In the genomic region with DNA sequence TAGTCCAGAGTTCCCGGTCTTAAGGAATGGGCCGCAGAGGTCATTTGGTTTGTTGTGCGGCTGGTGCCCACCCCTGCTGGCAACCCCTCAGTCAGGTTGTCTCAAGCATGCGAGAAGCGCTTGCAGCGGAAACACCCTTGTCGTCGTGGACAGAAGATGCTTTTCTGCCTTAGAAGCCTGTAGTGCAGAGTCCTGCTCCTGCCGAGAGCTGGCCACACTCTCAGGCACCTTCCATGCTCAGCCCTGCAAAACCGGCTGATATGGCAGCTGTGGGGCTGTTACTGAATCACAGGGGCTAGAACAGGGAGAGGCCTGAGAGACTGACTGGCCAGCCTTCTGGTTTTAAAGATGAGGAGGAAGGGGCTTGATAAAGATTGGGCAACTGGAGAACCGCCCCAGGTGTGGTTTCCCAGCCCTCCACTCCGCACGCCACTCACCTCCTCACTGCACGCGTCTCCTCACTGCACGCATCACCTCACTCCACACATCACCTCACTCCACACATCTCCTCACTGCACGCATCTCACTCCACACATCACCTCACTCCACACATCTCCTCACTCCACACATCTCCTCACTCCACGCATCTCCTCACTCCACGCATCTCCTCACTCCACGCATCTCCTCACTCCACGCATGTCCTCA, we compare ENCODE assay signal across 24 cellular contexts.
"Had no signal": no experiment of that assay in that cellular context is flagged by ENCODE, and none has a peak within 500 bp of the region (broad histone marks: within the 10 kb centered on the region; RNA-seq: fewer than 3 reads in every experiment).

No MANE protein-coding gene starts in this region.

- ATAC-seq: activated naive CD8-positive, alpha-beta T cell treated with anti-CD3 and anti-CD28 coated beads, Interleukin-2, amount 50 U/mL, for 24 hours; gastroesophageal sphincter; heart right ventricle; stimulated activated memory B cell treated with anti-CD40 and anti-IgM and Interleukin-4, amounts not matched to agents 10 μg/mL and 1 μg/mL and 100 μg/mL, for 72 hours had no signal

- H3K9me3 Mint-ChIP-seq: activated naive CD4-positive, alpha-beta T cell treated with anti-CD3 and anti-CD28 coated beads, Interleukin-2, amount 10 ng/mL, durations not matched to agents 7 days and 5 days; activated naive CD8-positive, alpha-beta T cell treated with anti-CD3 and anti-CD28 coated beads, Interleukin-2, amount 50 U/mL, for 24 hours; dendritic cell treated with granulocyte-macrophage colony-stimulating factor and Interleukin-4, amounts not matched to agents 40 ng/mL and 50 ng/mL, for 4 days; nephron; stimulated activated memory B cell treated with anti-CD40 and anti-IgM and Interleukin-4, amounts not matched to agents 10 μg/mL and 1 μg/mL and 100 μg/mL, for 72 hours; T-helper 1 cell treated with Interleukin-12 subunit alpha and Interleukin-12 subunit beta and Interleukin-4 antibody, amounts not matched to agents 30 μg/mL and 1 μg/mL, for 36 hours had no signal

- H3K27me3 ChIP-seq: esophagus muscularis mucosa, gastroesophageal sphincter, heart right ventricle, right atrium auricular region had no signal

- H3K27me3 Mint-ChIP-seq: activated naive CD4-positive, alpha-beta T cell treated with anti-CD3 and anti-CD28 coated beads, Interleukin-2, amount 10 ng/mL, durations not matched to agents 7 days and 5 days; activated naive CD8-positive, alpha-beta T cell treated with anti-CD3 and anti-CD28 coated beads, Interleukin-2, amount 50 U/mL, for 24 hours; brain; dendritic cell treated with granulocyte-macrophage colony-stimulating factor and Interleukin-4, amounts not matched to agents 40 ng/mL and 50 ng/mL, for 4 days; progenitor cell of endocrine pancreas; stimulated activated memory B cell treated with anti-CD40 and anti-IgM and Interleukin-4, amounts not matched to agents 10 μg/mL and 1 μg/mL and 100 μg/mL, for 72 hours had no signal

- H3K4me1 Mint-ChIP-seq: activated naive CD4-positive, alpha-beta T cell treated with anti-CD3 and anti-CD28 coated beads, Interleukin-2, amount 10 ng/mL, durations not matched to agents 7 days and 5 days; activated naive CD8-positive, alpha-beta T cell treated with anti-CD3 and anti-CD28 coated beads, Interleukin-2, amount 50 U/mL, for 24 hours; brain; nephron; stimulated activated memory B cell treated with anti-CD40 and anti-IgM and Interleukin-4, amounts not matched to agents 10 μg/mL and 1 μg/mL and 100 μg/mL, for 72 hours had no signal

- H3K4me3 Mint-ChIP-seq: activated naive CD4-positive, alpha-beta T cell treated with anti-CD3 and anti-CD28 coated beads, Interleukin-2, amount 10 ng/mL, durations not matched to agents 7 days and 5 days; activated naive CD8-positive, alpha-beta T cell treated with anti-CD3 and anti-CD28 coated beads, Interleukin-2, amount 50 U/mL, for 24 hours; brain; dendritic cell treated with granulocyte-macrophage colony-stimulating factor and Interleukin-4, amounts not matched to agents 40 ng/mL and 50 ng/mL, for 4 days; nephron; stimulated activated memory B cell treated with anti-CD40 and anti-IgM and Interleukin-4, amounts not matched to agents 10 μg/mL and 1 μg/mL and 100 μg/mL, for 72 hours; T-helper 1 cell treated with Interleukin-12 subunit alpha and Interleukin-12 subunit beta and Interleukin-4 antibody, amounts not matched to agents 30 μg/mL and 1 μg/mL, for 36 hours had no signal

- H3K27ac ChIP-seq: esophagus muscularis mucosa, gastroesophageal sphincter, heart right ventricle, right atrium auricular region, VCaP had no signal

- FAIRE-seq: endothelial cell of umbilical vein, small intestine had no signal

- H3K4me3 ChIP-seq: esophagus muscularis mucosa, gastroesophageal sphincter, heart right ventricle, right atrium auricular region had no signal

- H3K9me3 ChIP-seq: esophagus muscularis mucosa, gastroesophageal sphincter, heart right ventricle, right atrium auricular region had no signal

- H3K27ac Mint-ChIP-seq: activated naive CD4-positive, alpha-beta T cell treated with anti-CD3 and anti-CD28 coated beads, Interleukin-2, amount 10 ng/mL, durations not matched to agents 7 days and 5 days; activated naive CD8-positive, alpha-beta T cell treated with anti-CD3 and anti-CD28 coated beads, Interleukin-2, amount 50 U/mL, for 24 hours; dendritic cell treated with granulocyte-macrophage colony-stimulating factor and Interleukin-4, amounts not matched to agents 40 ng/mL and 50 ng/mL, for 4 days; nephron; progenitor cell of endocrine pancreas; stimulated activated memory B cell treated with anti-CD40 and anti-IgM and Interleukin-4, amounts not matched to agents 10 μg/mL and 1 μg/mL and 100 μg/mL, for 72 hours; T-helper 1 cell treated with Interleukin-12 subunit alpha and Interleukin-12 subunit beta and Interleukin-4 antibody, amounts not matched to agents 30 μg/mL and 1 μg/mL, for 36 hours had no signal

- H3K4me1 ChIP-seq: esophagus muscularis mucosa, gastroesophageal sphincter, heart right ventricle, right atrium auricular region had no signal

- DNase-seq: activated CD4-positive, alpha-beta T cell treated with anti-CD3 and anti-CD28 coated beads for 1 hour; activated CD8-positive, alpha-beta memory T cell treated with anti-CD3 and anti-CD28 coated beads for 24 hours; activated CD8-positive, alpha-beta memory T cell treated with anti-CD3 and anti-CD28 coated beads, Interleukin-2, amount 50 U/mL, for 48 hours; activated effector memory CD4-positive, alpha-beta T cell treated with Interleukin-2 at 50 U/mL for 16 hours; activated naive CD4-positive, alpha-beta T cell treated with anti-CD3 and anti-CD28 coated beads, Interleukin-2, amount 10 ng/mL, durations not matched to agents 7 days and 5 days; activated naive CD8-positive, alpha-beta T cell treated with anti-CD3 and anti-CD28 coated beads, Interleukin-2, amount 50 U/mL, for 24 hours; activated T-cell treated with anti-CD3 and anti-CD28 coated beads, Interleukin-2, amount 50 U/mL, for 48 hours; anterior cingulate cortex; effector CD8-positive, alpha-beta T cell; heart right ventricle; occipital lobe; small intestine; stimulated activated CD4-positive, alpha-beta T cell treated with anti-CD3 and anti-CD28 coated beads, Interleukin-4, amount 100 ng/mL, for 24 hours had no signal
